15 cellular contexts compared by ENCODE assay signal in the genomic region with DNA sequence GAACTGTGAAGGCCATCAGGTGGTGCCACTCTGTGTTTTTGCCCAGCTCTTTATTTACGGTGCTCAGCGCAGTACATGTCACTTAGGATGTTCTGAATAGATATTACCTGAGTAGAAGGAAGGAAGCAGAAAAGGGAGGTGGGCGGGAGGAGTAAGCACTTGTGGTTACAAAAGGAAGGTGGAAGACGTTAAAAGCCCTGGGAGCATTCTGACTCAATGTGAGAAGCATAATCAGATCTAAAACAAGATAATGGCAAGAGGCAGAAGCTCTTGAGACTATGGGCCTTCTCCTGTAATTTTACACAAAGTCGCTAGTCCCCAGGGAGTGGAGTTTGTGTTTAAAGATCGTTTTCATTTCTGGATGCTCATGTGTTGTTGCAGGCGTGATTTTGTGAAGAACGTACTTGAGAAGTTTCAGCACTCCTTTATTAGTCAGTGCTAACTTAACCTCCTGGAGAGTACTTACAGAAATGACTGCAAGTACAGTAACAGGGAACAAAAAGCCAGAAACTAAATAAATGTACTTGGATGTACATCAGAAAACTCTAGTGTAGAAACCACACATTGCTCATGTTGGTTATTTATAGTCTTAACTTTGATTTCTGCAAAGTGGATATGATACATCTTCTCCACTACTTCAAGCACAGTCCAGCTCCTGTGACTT.
DNase-seq lines count a peak whose midpoint lies in the region; ATAC-seq and TF ChIP-seq lines count a peak whose summit lies in the region.
"Had no signal": no experiment of that assay in that cellular context is flagged by ENCODE, and none has a peak within 500 bp of the region (broad histone marks: within the 10 kb centered on the region; RNA-seq: fewer than 3 reads in every experiment).

No MANE protein-coding gene starts in this region.

- DNase-seq in AG09309 (ENCODE audit: low read depth), result peak; percentile 32
- peak; percentile 12 for DNase-seq in H4 (ENCODE audit: low spot score)
- peak; percentile 2 for DNase-seq in activated T-cell treated with anti-CD3 and anti-CD28 coated beads for 48 hours (ENCODE audit: low read depth)
- DNase-seq in left lung, result no peak
- DNase-seq in OCI-LY7 (ENCODE audit: low spot score), result no peak
- DNase-seq in cerebellar cortex (ENCODE audit: low spot score), result no peak
- DNase-seq in AG08395 (ENCODE audit: low spot score), result no peak
- DNase-seq: gastrocnemius medialis, MM.1S, NCI-H774, nucleus accumbens had no signal

- CTCF ChIA-PET in OCI-LY7 (lab: Charles Lee; ENCODE audit: unreplicated experiment), result no interaction called here

- no peaks in the 10 kb centered on the region for H3K9me2 ChIP-seq in OCI-LY7 (ENCODE audit: insufficient read depth, low read length)

- H4K20me1 ChIP-seq in OCI-LY7 (ENCODE audit: insufficient read depth, low read length), result no peaks in the 10 kb centered on the region

- H3K4me2 ChIP-seq in OCI-LY7 (ENCODE audit: low read length), result no peak overlapping the region
- H3K4me2 ChIP-seq: smooth muscle cell had no signal

- POLR2A ChIA-PET in OCI-LY7 (lab: Charles Lee), result no interaction called here

- H3K4me1 ChIP-seq in left lung (no peaks in the 10 kb centered on the region), OCI-LY7 (ENCODE audit: insufficient read depth, low read length, poor library complexity, severe bottlenecking) (no peaks in the 10 kb centered on the region)
- H3K4me1 ChIP-seq: gastrocnemius medialis had no signal

- intact Hi-C loops in left lung (cut with DNase I) (no loop called here), OCI-LY7 (cut with micrococcal nuclease; ENCODE audit: unreplicated experiment) (no loop called here)

- no peak overlapping the region for H3K27ac ChIP-seq in left lung
- no peak overlapping the region for H3K27ac ChIP-seq in OCI-LY7 (ENCODE audit: low read depth, low read length, poor library complexity, severe bottlenecking)
- H3K27ac ChIP-seq: gastrocnemius medialis, RWPE1 had no signal

- TF ChIP-seq CTCF in AG09309 (IDR thresholded peaks at IDR 0.05; ENCODE audit: control insufficient read depth, insufficient read depth, low read depth, low read length, missing control alignments), result no peak
- TF ChIP-seq CTCF in left lung (IDR thresholded peaks at IDR 0.05), result no peak
- TF ChIP-seq CTCF in OCI-LY7 (conservative IDR thresholded peaks at IDR 0.05; ENCODE audit: low read length), result no peak

- no peaks in the 10 kb centered on the region for H3K79me2 ChIP-seq in OCI-LY7 (ENCODE audit: insufficient read depth, low read depth, low read length)

- H2AFZ ChIP-seq in OCI-LY7 (ENCODE audit: low read length), result no peak overlapping the region

- no peaks in the 10 kb centered on the region for H3K27me3 ChIP-seq in left lung
- H3K27me3 ChIP-seq: gastrocnemius medialis had no signal

- ATAC-seq in left lung, result peak; percentile 91
- no peak for ATAC-seq in GM19328 (IDR thresholded peaks at IDR 0.05; ENCODE audit: unreplicated experiment)
- ATAC-seq: gastrocnemius medialis, GM12878 had no signal

- no TSS peak for BruUV-seq in OCI-LY7 (replicated peaks; lab: Mats Ljungman, UMichigan)

- no peaks in the 10 kb centered on the region for H3K36me3 ChIP-seq in left lung
- no peaks in the 10 kb centered on the region for H3K36me3 ChIP-seq in OCI-LY7 (ENCODE audit: insufficient read depth, low read length)
- H3K36me3 ChIP-seq: gastrocnemius medialis had no signal

- H3K9me3 ChIP-seq in left lung (no peaks in the 10 kb centered on the region), OCI-LY7 (ENCODE audit: low read length) (no peaks in the 10 kb centered on the region)
- H3K9me3 ChIP-seq: gastrocnemius medialis had no signal

- H3K4me3 ChIP-seq in AG09309 (ENCODE audit: control insufficient read depth, low read depth, low read length) (no peak overlapping the region), left lung (no peak overlapping the region), OCI-LY7 (ENCODE audit: low read depth, low read length, poor library complexity, severe bottlenecking) (no peak overlapping the region)
- H3K4me3 ChIP-seq: gastrocnemius medialis, GM12878, smooth muscle cell had no signal

Comparison
In these comparisons a context has a peak if more than half of its experiments do, and no peak if none do; other contexts are left out.
1. DNase-seq: peak in AG09309 (single experiment), H4 (single experiment) and activated T-cell treated with anti-CD3 and anti-CD28 coated beads for 48 hours (single experiment); none in left lung (0 of 2), OCI-LY7 (single experiment), cerebellar cortex (single experiment) and AG08395 (single experiment).